Comparison of ENCODE assay signal across 1 cellular context in genomic region chr1:210332719-210333398, GRCh38.
TF ChIP-seq lines count a peak whose summit lies in the region.

No MANE protein-coding gene starts in this region.

TF ChIP-seq in WTC11, 78 proteins besides CTCF, POLR2A, EP300 and RAD21 (continued from another document):
- TF ChIP-seq ATF6 (CRISPR knock-in tag; IDR thresholded peaks at IDR 0.05), result no peak
- no peak for TF ChIP-seq HMGXB4 (CRISPR knock-in tag; IDR thresholded peaks at IDR 0.05)
- no peak for TF ChIP-seq MXD4 (CRISPR knock-in tag; IDR thresholded peaks at IDR 0.05; ENCODE audit: borderline replicate concordance)
- no peak for TF ChIP-seq ZNF425 (CRISPR knock-in tag; conservative IDR thresholded peaks at IDR 0.05)
- no peak for TF ChIP-seq GTF2I (CRISPR knock-in tag; conservative IDR thresholded peaks at IDR 0.05)
- no peak for TF ChIP-seq ZNF121 (CRISPR knock-in tag; IDR thresholded peaks at IDR 0.05)
- TF ChIP-seq ZNF232 (CRISPR knock-in tag; IDR thresholded peaks at IDR 0.05), result no peak
- TF ChIP-seq ZNF416 (CRISPR knock-in tag; IDR thresholded peaks at IDR 0.05), result no peak
